Comparison of ENCODE assay signal across 29 cellular contexts in genomic region chr15:52922871-52923270, GRCh38.
"Had no signal": no experiment of that assay in that cellular context is flagged by ENCODE, and none has a peak within 500 bp of the region (broad histone marks: within the 10 kb centered on the region; RNA-seq: fewer than 3 reads in every experiment).

No MANE protein-coding gene starts in this region.

- DNase-seq: naive thymus-derived CD8-positive, alpha-beta T cell; nephron progenitor cell; occipital lobe; ovary; posterior cingulate gyrus; psoas muscle; right lobe of liver; sigmoid colon; small intestine; stimulated activated CD4-positive, alpha-beta T cell treated with anti-CD3 and anti-CD28 coated beads, Interleukin-15, amount 100 ng/mL, for 24 hours; stimulated activated CD4-positive, alpha-beta T cell treated with anti-CD3 and anti-CD28 coated beads, Interleukin-2, amount 100 ng/mL, for 24 hours; stimulated activated CD4-positive, alpha-beta T cell treated with anti-CD3 and anti-CD28 coated beads, Interleukin-2, amount 100 ng/mL, for 48 hours; stimulated activated CD4-positive, alpha-beta T cell treated with anti-CD3 and anti-CD28 coated beads, Interleukin-4, amount 100 ng/mL, for 24 hours; stimulated activated naive B cell treated with anti-CD40 and anti-IgM and Interleukin-4, amounts not matched to agents 10 μg/mL and 1 μg/mL and 100 μg/mL, for 72 hours; stimulated activated naive CD4-positive, alpha-beta T cell treated with Interleukin-2 at 50 U/mL for 16 hours; stomach; thyroid gland; trophoblast cell; upper lobe of left lung had no signal

- H3K9me3 ChIP-seq: ovary, psoas muscle, right lobe of liver, stomach, thoracic aorta, thyroid gland, upper lobe of left lung, vagina had no signal

- H3K27ac Mint-ChIP-seq: natural killer cell treated with Interleukin-12 subunit alpha and Interleukin-12 subunit beta and Interleukin-15 and Interleukin-18, amount 100 ng/mL, for 72 hours; nephron progenitor cell; progenitor cell of endocrine pancreas; stimulated activated effector memory CD8-positive, alpha-beta T cell treated with anti-CD3 and anti-CD28 coated beads, Interleukin-12 subunit alpha, Interleukin-12 subunit beta, amount 100 ng/mL, for 72 hours; stimulated activated naive B cell treated with anti-CD40 and anti-IgM and Interleukin-4, amounts not matched to agents 10 μg/mL and 1 μg/mL and 100 μg/mL, for 72 hours; stimulated activated naive CD8-positive, alpha-beta T cell treated with anti-CD3 and anti-CD28 coated beads, Interleukin-15, Interleukin-2, amounts not matched to agents 100 ng/mL and 50 ng/mL, for 24 hours had no signal

- H3K36me3 Mint-ChIP-seq: natural killer cell treated with Interleukin-12 subunit alpha and Interleukin-12 subunit beta and Interleukin-15 and Interleukin-18, amount 100 ng/mL, for 72 hours; stimulated activated effector memory CD8-positive, alpha-beta T cell treated with anti-CD3 and anti-CD28 coated beads, Interleukin-12 subunit alpha, Interleukin-12 subunit beta, amount 100 ng/mL, for 72 hours; stimulated activated naive B cell treated with anti-CD40 and anti-IgM and Interleukin-4, amounts not matched to agents 10 μg/mL and 1 μg/mL and 100 μg/mL, for 72 hours had no signal

- H3K4me1 Mint-ChIP-seq: naive thymus-derived CD8-positive, alpha-beta T cell; stimulated activated effector memory CD8-positive, alpha-beta T cell treated with anti-CD3 and anti-CD28 coated beads, Interleukin-12 subunit alpha, Interleukin-12 subunit beta, amount 100 ng/mL, for 72 hours; stimulated activated naive B cell treated with anti-CD40 and anti-IgM and Interleukin-4, amounts not matched to agents 10 μg/mL and 1 μg/mL and 100 μg/mL, for 72 hours had no signal

- H3K9me3 Mint-ChIP-seq: nephron progenitor cell; neural crest cell; stimulated activated effector memory CD8-positive, alpha-beta T cell treated with anti-CD3 and anti-CD28 coated beads, Interleukin-12 subunit alpha, Interleukin-12 subunit beta, amount 100 ng/mL, for 72 hours; stimulated activated naive CD8-positive, alpha-beta T cell treated with anti-CD3 and anti-CD28 coated beads, Interleukin-15, Interleukin-2, amounts not matched to agents 100 ng/mL and 50 ng/mL, for 24 hours had no signal

- ATAC-seq: naive thymus-derived CD8-positive, alpha-beta T cell; natural killer cell treated with Interleukin-12 subunit alpha and Interleukin-12 subunit beta and Interleukin-15 and Interleukin-18, amount 100 ng/mL, for 72 hours; psoas muscle; right cardiac atrium; right lobe of liver; stimulated activated effector memory CD8-positive, alpha-beta T cell treated with anti-CD3 and anti-CD28 coated beads, Interleukin-12 subunit alpha, Interleukin-12 subunit beta, amount 100 ng/mL, for 72 hours; stimulated activated naive B cell treated with anti-CD40 and anti-IgM and Interleukin-4, amounts not matched to agents 10 μg/mL and 1 μg/mL and 100 μg/mL, for 72 hours had no signal

- H3K4me1 ChIP-seq: parathyroid adenoma, psoas muscle, right lobe of liver, sigmoid colon, stomach, thyroid gland, tibial nerve, upper lobe of left lung, vagina had no signal

- H3K36me3 ChIP-seq: ovary, right lobe of liver, sigmoid colon, stomach, thoracic aorta, thyroid gland, tibial nerve, upper lobe of left lung, vagina had no signal

- H3K4me3 Mint-ChIP-seq: naive thymus-derived CD8-positive, alpha-beta T cell; natural killer cell treated with Interleukin-12 subunit alpha and Interleukin-12 subunit beta and Interleukin-15 and Interleukin-18, amount 100 ng/mL, for 72 hours; nephron progenitor cell; neural crest cell; stimulated activated effector memory CD8-positive, alpha-beta T cell treated with anti-CD3 and anti-CD28 coated beads, Interleukin-12 subunit alpha, Interleukin-12 subunit beta, amount 100 ng/mL, for 72 hours; stimulated activated naive B cell treated with anti-CD40 and anti-IgM and Interleukin-4, amounts not matched to agents 10 μg/mL and 1 μg/mL and 100 μg/mL, for 72 hours; stimulated activated naive CD8-positive, alpha-beta T cell treated with anti-CD3 and anti-CD28 coated beads, Interleukin-15, Interleukin-2, amounts not matched to agents 100 ng/mL and 50 ng/mL, for 24 hours had no signal

- H3K27me3 ChIP-seq: ovary, right lobe of liver, sigmoid colon, thyroid gland, tibial nerve, upper lobe of left lung, vagina had no signal

- H3K27me3 Mint-ChIP-seq: progenitor cell of endocrine pancreas had no signal

- H3K27ac ChIP-seq: ovary, parathyroid adenoma, psoas muscle, right lobe of liver, sigmoid colon, stomach, thoracic aorta, thyroid gland, tibial nerve, upper lobe of left lung, vagina had no signal

- H3K4me3 ChIP-seq: ovary, psoas muscle, right lobe of liver, sigmoid colon, stomach, thoracic aorta, thyroid gland, tibial nerve, upper lobe of left lung, vagina had no signal
